ENCODE assay signal across 10 cellular contexts in the genomic region with DNA sequence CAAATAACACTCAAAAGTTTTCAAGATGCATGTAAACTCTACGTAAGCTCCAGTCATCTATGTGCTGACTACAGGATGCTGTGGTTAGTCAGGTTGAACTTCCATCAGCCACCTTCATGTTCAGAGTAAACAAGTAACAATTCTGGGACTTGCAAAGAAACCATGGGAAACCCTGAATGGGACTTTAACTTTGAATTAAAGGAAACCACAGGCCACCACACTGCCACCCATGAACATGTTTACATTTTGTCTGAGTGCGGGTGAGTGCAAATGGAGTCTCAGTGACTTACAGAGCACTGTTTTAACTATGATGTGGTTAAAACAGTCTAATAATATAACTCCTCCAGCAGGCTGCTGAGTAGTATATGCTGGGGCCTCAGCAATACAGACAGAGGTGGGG. TPM values are rescaled to one million over a fixed set of nuclear protein-coding genes. Genes with fewer than 3 reads are reported as not detected.
DNase-seq lines count a peak whose midpoint lies in the region; ATAC-seq and TF ChIP-seq lines count a peak whose summit lies in the region.
"Had no signal": no experiment of that assay in that cellular context is flagged by ENCODE, and none has a peak within 500 bp of the region (broad histone marks: within the 10 kb centered on the region; RNA-seq: fewer than 3 reads in every experiment).

No MANE protein-coding gene starts in this region.

- DNase-seq in SJCRH30 (peak; percentile 34 to 58), lower lobe of right lung (no peak), EL (no peak), NCI-H446 treated with DMSO at 0.1 percent for 48 hours (lab: John Stamatoyannopoulos, UW) (no peak), body of pancreas (no peak)
- peak; percentile 37 for DNase-seq in activated T-cell treated with anti-CD3 and anti-CD28 coated beads, Interleukin-2, amount 50 U/mL, for 4 hours
- DNase-seq: tibial artery had no signal

- H3K4me3 ChIP-seq in BLaER1 = no peak overlapping the region
- H3K4me3 ChIP-seq in SJCRH30 = no peak overlapping the region
- no peak overlapping the region for H3K4me3 ChIP-seq in lower lobe of right lung
- no peak overlapping the region for H3K4me3 ChIP-seq in body of pancreas
- H3K4me3 ChIP-seq: tibial artery had no signal

- ATAC-seq in activated T-cell treated with anti-CD3 and anti-CD28 coated beads, Interleukin-2, amount 50 U/mL, for 4 hours = peak; percentile 73 to 78
- ATAC-seq in lower lobe of right lung (peak; percentile 24 to 50), GM18867 (IDR thresholded peaks at IDR 0.05; ENCODE audit: unreplicated experiment) (no peak), body of pancreas (no peak)

- H3K27me3 ChIP-seq in BLaER1 = no peaks in the 10 kb centered on the region
- H3K27me3 ChIP-seq in SJCRH30 = no peaks in the 10 kb centered on the region
- no peaks in the 10 kb centered on the region for H3K27me3 ChIP-seq in lower lobe of right lung (ENCODE audit: low read depth)
- H3K27me3 ChIP-seq in body of pancreas = no peaks in the 10 kb centered on the region
- H3K27me3 ChIP-seq: tibial artery had no signal

- H3K9me3 ChIP-seq in BLaER1 (no peaks in the 10 kb centered on the region), SJCRH30 (replicated peaks) (no peaks in the 10 kb centered on the region), lower lobe of right lung (no peaks in the 10 kb centered on the region), body of pancreas (no peaks in the 10 kb centered on the region)
- H3K9me3 ChIP-seq: tibial artery had no signal

- intact Hi-C loops in lower lobe of right lung (cut with DNase I) (no loop called here), body of pancreas (cut with DNase I) (no loop called here)

- no peak overlapping the region for H3K9ac ChIP-seq in BLaER1

- no peaks in the 10 kb centered on the region for H3K36me3 Mint-ChIP-seq in activated T-cell treated with anti-CD3 and anti-CD28 coated beads, Interleukin-2, amount 50 U/mL, for 4 hours (ENCODE audit: insufficient read depth)

- H3K4me1 Mint-ChIP-seq in activated T-cell treated with anti-CD3 and anti-CD28 coated beads, Interleukin-2, amount 50 U/mL, for 4 hours (ENCODE audit: low read depth) = peaks cover 70% of the 10 kb centered on the region

- H3K4me3 Mint-ChIP-seq in activated T-cell treated with anti-CD3 and anti-CD28 coated beads, Interleukin-2, amount 50 U/mL, for 4 hours = peak overlapping the region; percentile 60

- H3K27me3 Mint-ChIP-seq in activated T-cell treated with anti-CD3 and anti-CD28 coated beads, Interleukin-2, amount 50 U/mL, for 4 hours (ENCODE audit: low read depth) = no peaks in the 10 kb centered on the region

- WGBS in body of pancreas, 2 donors = 88 to 95% methylated on average over 2 of the region's 2 CpGs

- H4K20me1 ChIP-seq in BLaER1 = no peaks in the 10 kb centered on the region

- TF ChIP-seq CTCF in lower lobe of right lung (IDR thresholded peaks at IDR 0.05) (no peak), body of pancreas (IDR thresholded peaks at IDR 0.05) (no peak)

- H3K27ac ChIP-seq in BLaER1 (no peak overlapping the region), SJCRH30 (no peak overlapping the region), lower lobe of right lung (no peak overlapping the region), body of pancreas (no peak overlapping the region)
- H3K27ac ChIP-seq: tibial artery had no signal

- peak overlapping the region; percentile 29 for H3K4me2 ChIP-seq in BLaER1

- H3K4me1 ChIP-seq in BLaER1 (peaks cover 14% of the 10 kb centered on the region), SJCRH30 (peaks cover 33% of the 10 kb centered on the region), lower lobe of right lung (peaks cover 16% of the 10 kb centered on the region), body of pancreas (peaks cover 15% of the 10 kb centered on the region)

- no peak for TF ChIP-seq POLR2A in body of pancreas (IDR thresholded peaks at IDR 0.05)

- H3K9me3 Mint-ChIP-seq in activated T-cell treated with anti-CD3 and anti-CD28 coated beads, Interleukin-2, amount 50 U/mL, for 4 hours = no peaks in the 10 kb centered on the region

- H3K36me3 ChIP-seq in BLaER1 (no peaks in the 10 kb centered on the region), SJCRH30 (no peaks in the 10 kb centered on the region), lower lobe of right lung (no peaks in the 10 kb centered on the region), body of pancreas (replicated peaks in 1 of 2; ENCODE audit: insufficient read depth in 1 of 2, low read depth in 2 of 2) (no peaks in the 10 kb centered on the region)
- H3K36me3 ChIP-seq: tibial artery had no signal

RNA-seq across cellular contexts. Expression of a gene that starts 12.9 kb away (rescaled TPM):
- 122 and 137 TPM in 2 replicates for total RNA-seq in SJCRH30 (2014; rRNA removed; shearing (Covaris generic))
- 1 to 10 TPM; 2.7 to 5.8 (median 2.7) TPM for total RNA-seq in activated T-cell treated with anti-CD3 and anti-CD28 coated beads, Interleukin-2, amount 50 U/mL, for 4 hours
- total RNA-seq in lower lobe of right lung (23.6 TPM), body of pancreas (10 to 100 TPM; 28.3 to 55.3 TPM)

RNA-seq across cellular contexts. Expression of a gene that starts 31.4 kb away (rescaled TPM):
- not detected in 2 replicates for total RNA-seq in SJCRH30 (2014; rRNA removed; shearing (Covaris generic))
- not detected for total RNA-seq in activated T-cell treated with anti-CD3 and anti-CD28 coated beads, Interleukin-2, amount 50 U/mL, for 4 hours
- total RNA-seq in lower lobe of right lung = not detected
- not detected for total RNA-seq in body of pancreas
- total RNA-seq: bronchial epithelial cell had no signal

Comparison
In these comparisons a context has a peak if more than half of its experiments do, and no peak if none do; other contexts are left out.
1. DNase-seq: peak in SJCRH30 (2 of 2) and activated T-cell treated with anti-CD3 and anti-CD28 coated beads, Interleukin-2, amount 50 U/mL, for 4 hours (single experiment); none in lower lobe of right lung (single experiment), EL (single experiment), NCI-H446 treated with DMSO at 0.1 percent for 48 hours (single experiment) and body of pancreas (0 of 4).
2. ATAC-seq: peak in activated T-cell treated with anti-CD3 and anti-CD28 coated beads, Interleukin-2, amount 50 U/mL, for 4 hours (2 of 2) and lower lobe of right lung (2 of 2); none in GM18867 (single experiment) and body of pancreas (single experiment).